ENCODE assay signal across 1 cellular context in genomic region chr6:136290406-136291010, GRCh38.
TF ChIP-seq lines count a peak whose summit lies in the region.

No MANE protein-coding gene starts in this region.

TF ChIP-seq in HCT116, 20 proteins besides CTCF, POLR2A, EP300 and RAD21 (continued from another document):
- no peak for TF ChIP-seq ZBTB33 (IDR thresholded peaks at IDR 0.05; ENCODE audit: extremely low read depth, insufficient replicate concordance, low read length)
- TF ChIP-seq TCF7L2 (IDR thresholded peaks at IDR 0.05; ENCODE audit: borderline replicate concordance, extremely low read depth, insufficient read depth, insufficient read length): peak; percentile 40
- no peak for TF ChIP-seq EGR1 (IDR thresholded peaks at IDR 0.05; ENCODE audit: low read depth)
- no peak for TF ChIP-seq YY1 (IDR thresholded peaks at IDR 0.05; ENCODE audit: extremely low read depth, insufficient replicate concordance, low read depth, low read length)
